ENCODE assay signal across 1 cellular context in the genomic region with DNA sequence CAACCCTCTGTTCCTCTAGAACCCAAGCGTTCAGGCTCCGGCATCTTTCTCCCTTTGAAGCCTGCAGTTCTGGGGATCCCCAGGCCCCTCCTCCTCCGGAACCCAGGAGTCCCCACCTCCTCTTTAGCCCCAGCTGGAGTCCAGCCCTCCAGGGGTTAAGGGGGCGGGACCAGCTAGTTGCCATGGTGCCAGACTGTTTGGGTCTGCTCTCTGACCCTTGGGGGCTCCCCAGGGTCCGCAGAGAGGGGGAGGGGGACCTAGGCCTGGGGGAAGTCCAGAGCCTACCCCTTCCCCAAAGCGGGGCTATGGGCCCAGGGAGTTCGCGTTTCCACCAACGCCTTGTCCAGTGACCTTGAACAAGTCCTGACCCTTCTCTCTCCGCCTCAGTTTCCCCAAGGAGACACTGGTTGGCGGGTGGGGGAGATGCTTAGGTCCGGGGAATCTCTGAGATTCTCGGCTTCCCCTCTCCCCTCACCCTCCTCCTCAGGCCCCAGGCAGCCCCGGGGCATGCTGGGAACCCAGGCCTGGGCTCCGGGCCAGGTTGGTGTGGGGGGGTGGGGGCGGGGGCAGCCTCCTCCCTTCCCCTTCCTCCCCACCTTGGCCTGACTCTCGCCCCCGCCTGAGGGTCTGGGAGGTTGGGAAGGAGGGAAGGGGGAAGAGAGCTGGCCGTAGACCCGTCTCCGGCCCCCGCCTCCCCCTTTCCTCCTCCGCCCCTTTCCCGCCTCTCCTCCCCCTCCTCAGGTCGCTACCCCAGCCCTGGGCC.
A peak's percentile ranks its signal among the peaks of the same experiment; 100 is the strongest.
TF ChIP-seq lines count a peak whose summit lies in the region.

No MANE protein-coding gene starts in this region.

TF ChIP-seq in K562, 482 proteins besides CTCF, POLR2A, EP300 and RAD21 (continued from another document and continues in another):
- TF ChIP-seq, protein P1, sequence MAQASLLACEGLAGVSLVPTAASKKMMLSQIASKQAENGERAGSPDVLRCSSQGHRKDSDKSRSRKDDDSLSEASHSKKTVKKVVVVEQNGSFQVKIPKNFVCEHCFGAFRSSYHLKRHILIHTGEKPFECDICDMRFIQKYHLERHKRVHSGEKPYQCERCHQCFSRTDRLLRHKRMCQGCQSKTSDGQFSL (CRISPR knock-in tag; IDR thresholded peaks at IDR 0.05): peak; percentile 97
- TF ChIP-seq, protein P1 (tag; IDR thresholded peaks at IDR 0.05): peak in 1 of 2 experiments; percentile 95; a peak in 2 of 4 replicates
- peak; percentile 77 for TF ChIP-seq ESRRA (IDR thresholded peaks at IDR 0.05; ENCODE audit: borderline replicate concordance, low read depth)
- TF ChIP-seq, protein P2, sequence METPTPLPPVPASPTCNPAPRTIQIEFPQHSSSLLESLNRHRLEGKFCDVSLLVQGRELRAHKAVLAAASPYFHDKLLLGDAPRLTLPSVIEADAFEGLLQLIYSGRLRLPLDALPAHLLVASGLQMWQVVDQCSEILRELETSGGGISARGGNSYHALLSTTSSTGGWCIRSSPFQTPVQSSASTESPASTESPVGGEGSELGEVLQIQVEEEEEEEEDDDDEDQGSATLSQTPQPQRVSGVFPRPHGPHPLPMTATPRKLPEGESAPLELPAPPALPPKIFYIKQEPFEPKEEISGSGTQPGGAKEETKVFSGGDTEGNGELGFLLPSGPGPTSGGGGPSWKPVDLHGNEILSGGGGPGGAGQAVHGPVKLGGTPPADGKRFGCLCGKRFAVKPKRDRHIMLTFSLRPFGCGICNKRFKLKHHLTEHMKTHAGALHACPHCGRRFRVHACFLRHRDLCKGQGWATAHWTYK (CRISPR knock-in tag; IDR thresholded peaks at IDR 0.05): no peak; the same call in 1 of the 2 replicates
- no peak for TF ChIP-seq ERF (CRISPR knock-in tag; IDR thresholded peaks at IDR 0.05)
- TF ChIP-seq CC2D1A (IDR thresholded peaks at IDR 0.05): peak; percentile 95
- no peak for TF ChIP-seq STAT5A (IDR thresholded peaks at IDR 0.05; ENCODE audit: borderline replicate concordance, low read length)
- peak; percentile 24 for TF ChIP-seq CCNT2 (IDR thresholded peaks at IDR 0.05; ENCODE audit: borderline replicate concordance, extremely low read depth, insufficient read length, low read depth, low read length)
- no peak for TF ChIP-seq ZNF644 (tag; IDR thresholded peaks at IDR 0.05; ENCODE audit: low read depth)
- TF ChIP-seq FOXK1 (CRISPR knock-in tag; IDR thresholded peaks at IDR 0.05; ENCODE audit: borderline replicate concordance): no peak
- TF ChIP-seq, protein P3, sequence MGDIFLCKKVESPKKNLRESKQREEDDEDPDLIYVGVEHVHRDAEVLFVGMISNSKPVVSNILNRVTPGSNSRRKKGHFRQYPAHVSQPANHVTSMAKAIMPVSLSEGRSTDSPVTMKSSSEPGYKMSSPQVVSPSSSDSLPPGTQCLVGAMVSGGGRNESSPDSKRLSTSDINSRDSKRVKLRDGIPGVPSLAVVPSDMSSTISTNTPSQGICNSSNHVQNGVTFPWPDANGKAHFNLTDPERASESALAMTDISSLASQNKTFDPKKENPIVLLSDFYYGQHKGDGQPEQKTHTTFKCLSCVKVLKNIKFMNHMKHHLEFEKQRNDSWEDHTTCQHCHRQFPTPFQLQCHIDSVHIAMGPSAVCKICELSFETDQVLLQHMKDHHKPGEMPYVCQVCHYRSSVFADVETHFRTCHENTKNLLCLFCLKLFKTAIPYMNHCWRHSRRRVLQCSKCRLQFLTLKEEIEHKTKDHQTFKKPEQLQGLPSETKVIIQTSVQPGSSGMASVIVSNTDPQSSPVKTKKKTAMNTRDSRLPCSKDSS (IDR thresholded peaks at IDR 0.05; ENCODE audit: low read depth, partially characterized antibody): no peak
- TF ChIP-seq RB1 (IDR thresholded peaks at IDR 0.05; ENCODE audit: low read depth): peak; percentile 44; the same call in 1 of the 2 replicates
- TF ChIP-seq, protein P4, sequence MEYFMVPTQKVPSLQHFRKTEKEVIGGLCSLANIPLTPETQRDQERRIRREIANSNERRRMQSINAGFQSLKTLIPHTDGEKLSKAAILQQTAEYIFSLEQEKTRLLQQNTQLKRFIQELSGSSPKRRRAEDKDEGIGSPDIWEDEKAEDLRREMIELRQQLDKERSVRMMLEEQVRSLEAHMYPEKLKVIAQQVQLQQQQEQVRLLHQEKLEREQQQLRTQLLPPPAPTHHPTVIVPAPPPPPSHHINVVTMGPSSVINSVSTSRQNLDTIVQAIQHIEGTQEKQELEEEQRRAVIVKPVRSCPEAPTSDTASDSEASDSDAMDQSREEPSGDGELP (CRISPR knock-in tag; IDR thresholded peaks at IDR 0.05; ENCODE audit: borderline replicate concordance): peak; percentile 90
- TF ChIP-seq SPI1 (IDR thresholded peaks at IDR 0.05; ENCODE audit: borderline replicate concordance, low read depth, low read length): peak; percentile 44; the same call in 1 of the 2 replicates
- TF ChIP-seq, protein P5, sequence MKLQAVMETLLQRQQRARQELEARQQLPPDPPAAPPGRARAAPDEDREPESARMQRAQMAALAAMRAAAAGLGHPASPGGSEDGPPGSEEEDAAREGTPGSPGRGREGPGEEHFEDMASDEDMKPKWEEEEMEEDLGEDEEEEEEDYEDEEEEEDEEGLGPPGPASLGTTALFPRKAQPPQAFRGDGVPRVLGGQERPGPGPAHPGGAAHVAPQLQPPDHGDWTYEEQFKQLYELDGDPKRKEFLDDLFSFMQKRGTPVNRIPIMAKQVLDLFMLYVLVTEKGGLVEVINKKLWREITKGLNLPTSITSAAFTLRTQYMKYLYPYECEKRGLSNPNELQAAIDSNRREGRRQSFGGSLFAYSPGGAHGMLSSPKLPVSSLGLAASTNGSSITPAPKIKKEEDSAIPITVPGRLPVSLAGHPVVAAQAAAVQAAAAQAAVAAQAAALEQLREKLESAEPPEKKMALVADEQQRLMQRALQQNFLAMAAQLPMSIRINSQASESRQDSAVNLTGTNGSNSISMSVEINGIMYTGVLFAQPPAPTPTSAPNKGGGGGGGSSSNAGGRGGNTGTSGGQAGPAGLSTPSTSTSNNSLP (IDR thresholded peaks at IDR 0.05; ENCODE audit: borderline replicate concordance, low read depth, low read length): no peak
- TF ChIP-seq, protein P6, sequence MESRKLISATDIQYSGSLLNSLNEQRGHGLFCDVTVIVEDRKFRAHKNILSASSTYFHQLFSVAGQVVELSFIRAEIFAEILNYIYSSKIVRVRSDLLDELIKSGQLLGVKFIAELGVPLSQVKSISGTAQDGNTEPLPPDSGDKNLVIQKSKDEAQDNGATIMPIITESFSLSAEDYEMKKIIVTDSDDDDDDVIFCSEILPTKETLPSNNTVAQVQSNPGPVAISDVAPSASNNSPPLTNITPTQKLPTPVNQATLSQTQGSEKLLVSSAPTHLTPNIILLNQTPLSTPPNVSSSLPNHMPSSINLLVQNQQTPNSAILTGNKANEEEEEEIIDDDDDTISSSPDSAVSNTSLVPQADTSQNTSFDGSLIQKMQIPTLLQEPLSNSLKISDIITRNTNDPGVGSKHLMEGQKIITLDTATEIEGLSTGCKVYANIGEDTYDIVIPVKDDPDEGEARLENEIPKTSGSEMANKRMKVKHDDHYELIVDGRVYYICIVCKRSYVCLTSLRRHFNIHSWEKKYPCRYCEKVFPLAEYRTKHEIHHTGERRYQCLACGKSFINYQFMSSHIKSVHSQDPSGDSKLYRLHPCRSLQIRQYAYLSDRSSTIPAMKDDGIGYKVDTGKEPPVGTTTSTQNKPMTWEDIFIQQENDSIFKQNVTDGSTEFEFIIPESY (CRISPR knock-in tag; IDR thresholded peaks at IDR 0.05): no peak
- TF ChIP-seq, protein P7, sequence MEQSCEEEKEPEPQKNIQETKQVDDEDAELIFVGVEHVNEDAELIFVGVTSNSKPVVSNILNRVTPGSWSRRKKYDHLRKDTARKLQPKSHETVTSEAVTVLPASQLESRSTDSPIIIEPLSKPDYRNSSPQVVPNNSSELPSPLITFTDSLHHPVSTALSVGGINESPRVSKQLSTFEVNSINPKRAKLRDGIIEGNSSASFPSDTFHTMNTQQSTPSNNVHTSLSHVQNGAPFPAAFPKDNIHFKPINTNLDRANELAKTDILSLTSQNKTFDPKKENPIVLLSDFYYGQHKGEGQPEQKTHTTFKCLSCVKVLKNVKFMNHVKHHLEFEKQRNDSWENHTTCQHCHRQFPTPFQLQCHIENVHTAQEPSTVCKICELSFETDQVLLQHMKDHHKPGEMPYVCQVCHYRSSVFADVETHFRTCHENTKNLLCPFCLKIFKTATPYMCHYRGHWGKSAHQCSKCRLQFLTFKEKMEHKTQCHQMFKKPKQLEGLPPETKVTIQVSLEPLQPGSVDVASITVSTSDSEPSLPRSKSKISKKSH (CRISPR knock-in tag; IDR thresholded peaks at IDR 0.05): no peak
- TF ChIP-seq ZNF57 (CRISPR knock-in tag; IDR thresholded peaks at IDR 0.05): no peak
- TF ChIP-seq WHSC1 (IDR thresholded peaks at IDR 0.05; ENCODE audit: low read length): no peak
- no peak for TF ChIP-seq ZNF780A (CRISPR knock-in tag; IDR thresholded peaks at IDR 0.05)
- TF ChIP-seq SRSF3 (IDR thresholded peaks at IDR 0.05; ENCODE audit: insufficient read depth, low read length): no peak
- no peak for TF ChIP-seq KDM4B (IDR thresholded peaks at IDR 0.05; ENCODE audit: borderline replicate concordance in 2 of 2, low read depth in 1 of 2)
- TF ChIP-seq FOSL1 (tag; conservative IDR thresholded peaks at IDR 0.05): no peak
- no peak for TF ChIP-seq ZNF77 (CRISPR knock-in tag; IDR thresholded peaks at IDR 0.05)
- no peak for TF ChIP-seq TFAM (CRISPR knock-in tag; conservative IDR thresholded peaks at IDR 0.05)
- TF ChIP-seq TAL1 (IDR thresholded peaks at IDR 0.05): no peak
- TF ChIP-seq NFIC (IDR thresholded peaks at IDR 0.05): peak; percentile 98
- TF ChIP-seq SETDB1 (IDR thresholded peaks at IDR 0.05; ENCODE audit: low read length): no peak
- no peak for TF ChIP-seq CREBBP (IDR thresholded peaks at IDR 0.05; ENCODE audit: low read depth, low read length)
- peak; percentile 55 for TF ChIP-seq NEUROD1 (IDR thresholded peaks at IDR 0.05; ENCODE audit: borderline replicate concordance, low read depth, low read length, partially characterized antibody)
- TF ChIP-seq KDM1A (IDR thresholded peaks at IDR 0.05): peak; percentile 36 to 59; a peak in 2 of 4 replicates
- TF ChIP-seq, protein P8, sequence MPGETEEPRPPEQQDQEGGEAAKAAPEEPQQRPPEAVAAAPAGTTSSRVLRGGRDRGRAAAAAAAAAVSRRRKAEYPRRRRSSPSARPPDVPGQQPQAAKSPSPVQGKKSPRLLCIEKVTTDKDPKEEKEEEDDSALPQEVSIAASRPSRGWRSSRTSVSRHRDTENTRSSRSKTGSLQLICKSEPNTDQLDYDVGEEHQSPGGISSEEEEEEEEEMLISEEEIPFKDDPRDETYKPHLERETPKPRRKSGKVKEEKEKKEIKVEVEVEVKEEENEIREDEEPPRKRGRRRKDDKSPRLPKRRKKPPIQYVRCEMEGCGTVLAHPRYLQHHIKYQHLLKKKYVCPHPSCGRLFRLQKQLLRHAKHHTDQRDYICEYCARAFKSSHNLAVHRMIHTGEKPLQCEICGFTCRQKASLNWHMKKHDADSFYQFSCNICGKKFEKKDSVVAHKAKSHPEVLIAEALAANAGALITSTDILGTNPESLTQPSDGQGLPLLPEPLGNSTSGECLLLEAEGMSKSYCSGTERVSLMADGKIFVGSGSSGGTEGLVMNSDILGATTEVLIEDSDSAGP (CRISPR knock-in tag; IDR thresholded peaks at IDR 0.05): no peak
- TF ChIP-seq, protein P9, sequence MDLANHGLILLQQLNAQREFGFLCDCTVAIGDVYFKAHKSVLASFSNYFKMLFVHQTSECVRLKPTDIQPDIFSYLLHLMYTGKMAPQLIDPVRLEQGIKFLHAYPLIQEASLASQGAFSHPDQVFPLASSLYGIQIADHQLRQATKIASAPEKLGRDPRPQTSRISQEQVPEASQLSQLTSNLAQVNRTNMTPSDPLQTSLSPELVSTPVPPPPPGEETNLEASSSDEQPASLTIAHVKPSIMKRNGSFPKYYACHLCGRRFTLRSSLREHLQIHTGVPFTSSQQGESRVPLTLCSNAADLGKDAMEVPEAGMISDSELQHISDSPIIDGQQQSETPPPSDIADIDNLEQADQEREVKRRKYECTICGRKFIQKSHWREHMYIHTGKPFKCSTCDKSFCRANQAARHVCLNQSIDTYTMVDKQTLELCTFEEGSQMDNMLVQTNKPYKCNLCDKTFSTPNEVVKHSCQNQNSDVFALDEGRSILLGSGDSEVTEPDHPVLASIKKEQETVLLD (IDR thresholded peaks at IDR 0.05): peak; percentile 71; the same call in 1 of the 2 replicates
- peak in 1 of 2 experiments; percentile 17; a peak in 1 of 4 replicates for TF ChIP-seq HDAC1 (IDR thresholded peaks at IDR 0.05)
- no peak for TF ChIP-seq CBFA2T2 (conservative IDR thresholded peaks at IDR 0.05)
- TF ChIP-seq THRAP3 (IDR thresholded peaks at IDR 0.05; ENCODE audit: borderline replicate concordance): no peak
- no peak for TF ChIP-seq ZNF124 (CRISPR knock-in tag; IDR thresholded peaks at IDR 0.05)
- TF ChIP-seq DACH1 (IDR thresholded peaks at IDR 0.05; ENCODE audit: partially characterized antibody): peak; percentile 56
- no peak for TF ChIP-seq HLTF (IDR thresholded peaks at IDR 0.05)
- no peak for TF ChIP-seq KAT2B (IDR thresholded peaks at IDR 0.05; ENCODE audit: low read depth, low read length)
- TF ChIP-seq HDAC3 (IDR thresholded peaks at IDR 0.05; ENCODE audit: borderline replicate concordance, partially characterized antibody): peak; percentile 75
- no peak for TF ChIP-seq NR2C2 (CRISPR knock-in tag; IDR thresholded peaks at IDR 0.05)
- peak; percentile 59 for TF ChIP-seq NR2C2 (tag; IDR thresholded peaks at IDR 0.05)
- TF ChIP-seq, protein P10, sequence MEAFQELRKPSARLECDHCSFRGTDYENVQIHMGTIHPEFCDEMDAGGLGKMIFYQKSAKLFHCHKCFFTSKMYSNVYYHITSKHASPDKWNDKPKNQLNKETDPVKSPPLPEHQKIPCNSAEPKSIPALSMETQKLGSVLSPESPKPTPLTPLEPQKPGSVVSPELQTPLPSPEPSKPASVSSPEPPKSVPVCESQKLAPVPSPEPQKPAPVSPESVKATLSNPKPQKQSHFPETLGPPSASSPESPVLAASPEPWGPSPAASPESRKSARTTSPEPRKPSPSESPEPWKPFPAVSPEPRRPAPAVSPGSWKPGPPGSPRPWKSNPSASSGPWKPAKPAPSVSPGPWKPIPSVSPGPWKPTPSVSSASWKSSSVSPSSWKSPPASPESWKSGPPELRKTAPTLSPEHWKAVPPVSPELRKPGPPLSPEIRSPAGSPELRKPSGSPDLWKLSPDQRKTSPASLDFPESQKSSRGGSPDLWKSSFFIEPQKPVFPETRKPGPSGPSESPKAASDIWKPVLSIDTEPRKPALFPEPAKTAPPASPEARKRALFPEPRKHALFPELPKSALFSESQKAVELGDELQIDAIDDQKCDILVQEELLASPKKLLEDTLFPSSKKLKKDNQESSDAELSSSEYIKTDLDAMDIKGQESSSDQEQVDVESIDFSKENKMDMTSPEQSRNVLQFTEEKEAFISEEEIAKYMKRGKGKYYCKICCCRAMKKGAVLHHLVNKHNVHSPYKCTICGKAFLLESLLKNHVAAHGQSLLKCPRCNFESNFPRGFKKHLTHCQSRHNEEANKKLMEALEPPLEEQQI (IDR thresholded peaks at IDR 0.05): no peak
- TF ChIP-seq EP400 (IDR thresholded peaks at IDR 0.05): peak; percentile 36; the same call in 1 of the 2 replicates
- TF ChIP-seq FOXJ3 (CRISPR knock-in tag; IDR thresholded peaks at IDR 0.05): peak; percentile 68
- TF ChIP-seq BCOR (IDR thresholded peaks at IDR 0.05): peak; percentile 51
- TF ChIP-seq CCAR2 (IDR thresholded peaks at IDR 0.05; ENCODE audit: low read depth, low read length): no peak
- no peak for TF ChIP-seq ZNF197 (CRISPR knock-in tag; IDR thresholded peaks at IDR 0.05; ENCODE audit: low read depth)
- TF ChIP-seq GTF2A2 (tag; IDR thresholded peaks at IDR 0.05): no peak; the same call in 1 of the 2 replicates
